In genomic region chr20:25508083-25508770, GRCh38 we compare ENCODE assay signal across 12 cellular contexts.
DNase-seq lines count a peak whose midpoint lies in the region; FAIRE-seq and TF ChIP-seq lines count a peak whose summit lies in the region.
"Had no signal": no experiment of that assay in that cellular context is flagged by ENCODE, and none has a peak within 500 bp of the region (broad histone marks: within the 10 kb centered on the region; RNA-seq: fewer than 3 reads in every experiment).

No MANE protein-coding gene starts in this region.

- H3K36me3 ChIP-seq in adipocyte (ENCODE audit: control insufficient read depth, insufficient read depth, low read length, severe bottlenecking) (peaks cover 37% of the 10 kb centered on the region), thyroid gland (peaks cover 21 to 24% of the 10 kb centered on the region in 2 donors)

- intact Hi-C loops in thyroid gland (cut with DNase I), result no loop called here

- 71 to 75% methylated on average over 6 to 8 of the region's 10 CpGs for WGBS in thyroid gland, 2 donors

- H3K9ac ChIP-seq in adipocyte (ENCODE audit: low read length), result no peak overlapping the region

- H3K4me3 ChIP-seq in adipocyte (ENCODE audit: low read length) (no peak overlapping the region), thyroid gland (replicated peaks in 1 of 3) (no peak overlapping the region)

- H3K27me3 ChIP-seq in adipocyte (replicated peaks; ENCODE audit: control insufficient read depth, insufficient read depth, low read length), result no peaks in the 10 kb centered on the region
- H3K27me3 ChIP-seq in thyroid gland, result no peaks in the 10 kb centered on the region

- TF ChIP-seq CTCF in thyroid gland (IDR thresholded peaks at IDR 0.05), result no peak
- TF ChIP-seq CTCF in GM20000 (IDR thresholded peaks at IDR 0.05; ENCODE audit: extremely low read depth, missing control alignments), result no peak

- H3K27ac ChIP-seq in thyroid gland, result peak overlapping the region in 2 of 3 donors; percentile 50 to 54
- H3K27ac ChIP-seq: epithelial cell of prostate had no signal

- H3K4me1 ChIP-seq in adipocyte (ENCODE audit: control insufficient read depth, insufficient read depth, low read length) (peaks cover 13% of the 10 kb centered on the region), thyroid gland (peaks cover 0 to 10% of the 10 kb centered on the region in 2 donors)

- DNase-seq in NCI-H748 (lab: John Stamatoyannopoulos, UW; ENCODE audit: unreplicated experiment) (peak; percentile 49), NCI-H748 treated with DMSO at 0.1 percent for 48 hours (lab: John Stamatoyannopoulos, UW) (no peak), adipocyte (ENCODE audit: low read depth) (peak; percentile 89), thyroid gland (peak; percentile 57 to 62), GM20000 (ENCODE audit: low spot score) (no peak), erythroblast (lab: John Stamatoyannopoulos, UW) (no peak)
- no peak for DNase-seq in activated effector memory CD4-positive, alpha-beta T cell treated with Interleukin-2 at 50 U/mL for 16 hours
- DNase-seq: activated CD8-positive, alpha-beta T cell treated with anti-CD3 and anti-CD28 coated beads for 36 hours; trophoblast cell had no signal

- TF ChIP-seq POLR2A in thyroid gland (IDR thresholded peaks at IDR 0.05), result no peak
- no peak for TF ChIP-seq POLR2A in erythroblast (IDR thresholded peaks at IDR 0.05; ENCODE audit: low read length)

- FAIRE-seq in islet of Langerhans (lab: Jason Lieb, UNC), result peak; percentile 66
- FAIRE-seq: A204.1 had no signal

- H3K9me3 ChIP-seq in adipocyte (ENCODE audit: control insufficient read depth, low read length) (no peaks in the 10 kb centered on the region), thyroid gland (no peaks in the 10 kb centered on the region)

Comparison
In these comparisons a context has a peak if more than half of its experiments do, and no peak if none do; other contexts are left out.
1. DNase-seq: peak in NCI-H748 (single experiment), adipocyte (single experiment) and thyroid gland (2 of 2); none in NCI-H748 treated with DMSO at 0.1 percent for 48 hours (single experiment), GM20000 (single experiment), erythroblast (0 of 2) and activated effector memory CD4-positive, alpha-beta T cell treated with Interleukin-2 at 50 U/mL for 16 hours (single experiment).